Comparison of ENCODE assay signal across 1 cellular context in the genomic region with DNA sequence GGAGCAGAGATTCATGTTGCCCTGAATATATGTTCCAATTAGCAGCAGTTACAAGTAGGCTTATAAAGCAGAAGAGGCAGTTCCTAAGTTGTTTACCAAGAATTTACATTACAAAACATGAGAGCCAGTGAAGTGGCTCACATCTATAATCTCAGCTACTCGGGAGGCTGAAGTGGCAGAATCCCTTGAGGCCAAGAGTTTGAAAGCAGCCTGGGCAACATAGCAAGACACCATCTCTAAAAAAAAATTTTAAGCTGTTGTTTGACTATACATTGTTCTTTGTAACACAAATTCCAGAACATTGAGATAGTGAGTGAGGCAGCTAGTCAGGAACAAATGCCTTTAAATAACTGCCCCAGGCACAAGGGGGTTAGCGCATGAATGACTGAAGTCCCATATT.
TF ChIP-seq lines count a peak whose summit lies in the region.

No MANE protein-coding gene starts in this region.

TF ChIP-seq in GM23338, 12 proteins besides CTCF, POLR2A, EP300 and RAD21 (continued from another document):
- TF ChIP-seq, protein P1, sequence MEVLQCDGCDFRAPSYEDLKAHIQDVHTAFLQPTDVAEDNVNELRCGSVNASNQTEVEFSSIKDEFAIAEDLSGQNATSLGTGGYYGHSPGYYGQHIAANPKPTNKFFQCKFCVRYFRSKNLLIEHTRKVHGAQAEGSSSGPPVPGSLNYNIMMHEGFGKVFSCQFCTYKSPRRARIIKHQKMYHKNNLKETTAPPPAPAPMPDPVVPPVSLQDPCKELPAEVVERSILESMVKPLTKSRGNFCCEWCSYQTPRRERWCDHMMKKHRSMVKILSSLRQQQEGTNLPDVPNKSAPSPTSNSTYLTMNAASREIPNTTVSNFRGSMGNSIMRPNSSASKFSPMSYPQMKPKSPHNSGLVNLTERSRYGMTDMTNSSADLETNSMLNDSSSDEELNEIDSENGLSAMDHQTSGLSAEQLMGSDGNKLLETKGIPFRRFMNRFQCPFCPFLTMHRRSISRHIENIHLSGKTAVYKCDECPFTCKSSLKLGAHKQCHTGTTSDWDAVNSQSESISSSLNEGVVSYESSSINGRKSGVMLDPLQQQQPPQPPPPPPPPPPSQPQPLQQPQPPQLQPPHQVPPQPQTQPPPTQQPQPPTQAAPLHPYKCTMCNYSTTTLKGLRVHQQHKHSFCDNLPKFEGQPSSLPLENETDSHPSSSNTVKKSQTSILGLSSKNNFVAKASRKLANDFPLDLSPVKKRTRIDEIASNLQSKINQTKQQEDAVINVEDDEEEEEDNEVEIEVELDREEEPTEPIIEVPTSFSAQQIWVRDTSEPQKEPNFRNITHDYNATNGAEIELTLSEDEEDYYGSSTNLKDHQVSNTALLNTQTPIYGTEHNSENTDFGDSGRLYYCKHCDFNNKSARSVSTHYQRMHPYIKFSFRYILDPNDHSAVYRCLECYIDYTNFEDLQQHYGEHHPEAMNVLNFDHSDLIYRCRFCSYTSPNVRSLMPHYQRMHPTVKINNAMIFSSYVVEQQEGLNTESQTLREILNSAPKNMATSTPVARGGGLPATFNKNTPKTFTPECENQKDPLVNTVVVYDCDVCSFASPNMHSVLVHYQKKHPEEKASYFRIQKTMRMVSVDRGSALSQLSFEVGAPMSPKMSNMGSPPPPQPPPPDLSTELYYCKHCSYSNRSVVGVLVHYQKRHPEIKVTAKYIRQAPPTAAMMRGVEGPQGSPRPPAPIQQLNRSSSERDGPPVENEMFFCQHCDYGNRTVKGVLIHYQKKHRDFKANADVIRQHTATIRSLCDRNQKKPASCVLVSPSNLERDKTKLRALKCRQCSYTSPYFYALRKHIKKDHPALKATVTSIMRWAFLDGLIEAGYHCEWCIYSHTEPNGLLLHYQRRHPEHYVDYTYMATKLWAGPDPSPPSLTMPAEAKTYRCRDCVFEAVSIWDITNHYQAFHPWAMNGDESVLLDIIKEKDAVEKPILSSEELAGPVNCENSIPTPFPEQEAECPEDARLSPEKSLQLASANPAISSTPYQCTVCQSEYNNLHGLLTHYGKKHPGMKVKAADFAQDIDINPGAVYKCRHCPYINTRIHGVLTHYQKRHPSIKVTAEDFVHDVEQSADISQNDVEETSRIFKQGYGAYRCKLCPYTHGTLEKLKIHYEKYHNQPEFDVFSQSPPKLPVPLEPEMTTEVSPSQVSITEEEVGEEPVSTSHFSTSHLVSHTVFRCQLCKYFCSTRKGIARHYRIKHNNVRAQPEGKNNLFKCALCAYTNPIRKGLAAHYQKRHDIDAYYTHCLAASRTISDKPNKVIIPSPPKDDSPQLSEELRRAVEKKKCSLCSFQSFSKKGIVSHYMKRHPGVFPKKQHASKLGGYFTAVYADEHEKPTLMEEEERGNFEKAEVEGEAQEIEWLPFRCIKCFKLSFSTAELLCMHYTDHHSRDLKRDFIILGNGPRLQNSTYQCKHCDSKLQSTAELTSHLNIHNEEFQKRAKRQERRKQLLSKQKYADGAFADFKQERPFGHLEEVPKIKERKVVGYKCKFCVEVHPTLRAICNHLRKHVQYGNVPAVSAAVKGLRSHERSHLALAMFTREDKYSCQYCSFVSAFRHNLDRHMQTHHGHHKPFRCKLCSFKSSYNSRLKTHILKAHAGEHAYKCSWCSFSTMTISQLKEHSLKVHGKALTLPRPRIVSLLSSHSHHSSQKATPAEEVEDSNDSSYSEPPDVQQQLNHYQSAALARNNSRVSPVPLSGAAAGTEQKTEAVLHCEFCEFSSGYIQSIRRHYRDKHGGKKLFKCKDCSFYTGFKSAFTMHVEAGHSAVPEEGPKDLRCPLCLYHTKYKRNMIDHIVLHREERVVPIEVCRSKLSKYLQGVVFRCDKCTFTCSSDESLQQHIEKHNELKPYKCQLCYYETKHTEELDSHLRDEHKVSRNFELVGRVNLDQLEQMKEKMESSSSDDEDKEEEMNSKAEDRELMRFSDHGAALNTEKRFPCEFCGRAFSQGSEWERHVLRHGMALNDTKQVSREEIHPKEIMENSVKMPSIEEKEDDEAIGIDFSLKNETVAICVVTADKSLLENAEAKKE (CRISPR knock-in tag; IDR thresholded peaks at IDR 0.05), result no peak
- TF ChIP-seq REST (IDR thresholded peaks at IDR 0.05; ENCODE audit: unreplicated experiment) (no peak), STAT1 (IDR thresholded peaks at IDR 0.05; ENCODE audit: unreplicated experiment) (no peak), POLR2AphosphoS5 (IDR thresholded peaks at IDR 0.05; ENCODE audit: low read depth) (no peak), JUNB (IDR thresholded peaks at IDR 0.05; ENCODE audit: unreplicated experiment) (no peak)
